Comparison of ENCODE assay signal across 8 cellular contexts in the genomic region with DNA sequence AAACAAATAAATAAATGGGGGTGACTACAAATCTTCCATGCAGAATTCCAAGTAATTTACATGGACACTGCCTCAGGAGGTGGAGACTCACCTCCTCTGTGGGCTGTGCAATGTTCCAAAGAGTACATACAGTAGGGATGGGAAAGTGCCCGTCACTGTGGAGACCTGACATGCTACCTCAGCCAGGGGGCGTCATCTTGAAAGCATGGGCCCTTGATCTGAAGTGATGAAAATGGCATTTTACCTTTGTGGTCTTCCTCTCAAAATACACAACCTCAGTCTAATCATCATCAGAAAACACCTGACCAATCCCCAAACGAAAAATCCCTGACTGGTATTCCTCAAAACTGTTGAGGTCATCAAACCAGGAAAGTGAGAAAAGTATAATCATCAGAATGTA. TPM values are rescaled to one million over a fixed set of nuclear protein-coding genes. Genes with fewer than 3 reads are reported as not detected.
A peak's percentile ranks its signal among the peaks of the same experiment; 100 is the strongest.
DNase-seq lines count a peak whose midpoint lies in the region; ATAC-seq and TF ChIP-seq lines count a peak whose summit lies in the region.

No MANE protein-coding gene starts in this region.

- H3K79me2 ChIP-seq in osteoblast (ENCODE audit: insufficient read depth, low read length) = no peaks in the 10 kb centered on the region

- ATAC-seq in Right ventricle myocardium superior (ENCODE audit: poor library complexity) = peak; percentile 29
- no peak for ATAC-seq in HG02763 (IDR thresholded peaks at IDR 0.05; ENCODE audit: unreplicated experiment)
- no peak for ATAC-seq in GM18519 (IDR thresholded peaks at IDR 0.05; ENCODE audit: low FRiP score, unreplicated experiment)

- TF ChIP-seq CTCF in cardiac fibroblast (IDR thresholded peaks at IDR 0.05; ENCODE audit: low read depth, low read length) (peak; percentile 36), osteoblast (IDR thresholded peaks at IDR 0.05; ENCODE audit: extremely low read depth, low read depth, low read length) (peak; percentile 37)

- H3K4me3 ChIP-seq in cardiac fibroblast (replicated peaks in 1 of 2; ENCODE audit: low read depth in 2 of 2, low read length in 2 of 2) = no peak overlapping the region
- H3K4me3 ChIP-seq in osteoblast (ENCODE audit: insufficient read depth, low read length) = no peak overlapping the region

- H3K36me3 ChIP-seq in osteoblast (ENCODE audit: insufficient read depth, low read length) = peaks cover 15% of the 10 kb centered on the region

- DNase-seq in Right ventricle myocardium superior (no peak), cardiac septum (ENCODE audit: low spot score) (no peak), NCI-H69 (lab: John Stamatoyannopoulos, UW) (peak; percentile 76), cardiac fibroblast (ENCODE audit: low read depth in 2 of 2) (no peak), osteoblast (ENCODE audit: insufficient read length, low spot score, missing footprints) (no peak), NCI-H1092 treated with DMSO at 0.1 percent for 48 hours (lab: John Stamatoyannopoulos, UW) (no peak)

- no peaks in the 10 kb centered on the region for H3K4me1 ChIP-seq in osteoblast (ENCODE audit: insufficient read depth, low read length)

- no peaks in the 10 kb centered on the region for H3K27me3 ChIP-seq in osteoblast (ENCODE audit: insufficient read depth, low read length)

- H4K20me1 ChIP-seq in osteoblast (ENCODE audit: insufficient read depth, low read length) = peaks cover 3% of the 10 kb centered on the region

- no peaks in the 10 kb centered on the region for H3K9me3 ChIP-seq in osteoblast (ENCODE audit: low read depth, low read length)

- H2AFZ ChIP-seq in osteoblast (ENCODE audit: low read length) = no peak overlapping the region

- intact Hi-C loops in Right ventricle myocardium superior (cut with DNase I) (no loop called here), cardiac septum (cut with DNase I) (no loop called here)

- H3K4me2 ChIP-seq in osteoblast (ENCODE audit: insufficient read depth, low read length) = no peak overlapping the region

- no peak overlapping the region for H3K27ac ChIP-seq in osteoblast (ENCODE audit: low read depth, low read length)

RNA-seq across cellular contexts. Expression of gene ANAPC7, which starts 48.4 kb away (rescaled TPM):
- total RNA-seq in Right ventricle myocardium superior (32.6 TPM), cardiac septum (35.3 TPM), osteoblast (28.0 and 31.5 TPM in 2 replicates)
